Comparison of ENCODE assay signal across 25 cellular contexts in the genomic region with DNA sequence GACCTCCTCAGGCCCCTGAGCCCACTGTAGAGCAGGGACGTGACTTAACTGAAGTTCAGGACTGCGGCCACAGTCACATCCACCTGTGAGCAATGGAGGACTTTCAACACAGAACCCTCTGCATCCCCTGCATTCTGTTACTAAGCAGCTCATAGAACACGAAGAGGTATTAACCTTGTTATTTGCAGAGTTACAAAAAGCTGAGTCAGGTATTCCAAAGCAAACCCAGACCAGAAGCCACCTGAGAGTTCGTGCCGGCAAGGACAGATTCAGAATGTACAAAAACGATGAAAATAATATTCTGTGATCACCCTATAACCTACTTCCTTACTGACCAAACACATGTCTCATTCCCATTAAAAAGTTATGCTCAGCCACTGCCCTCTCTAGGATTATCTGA. TPM values are rescaled to one million over a fixed set of nuclear protein-coding genes. Genes with fewer than 3 reads are reported as not detected.
"Had no signal": no experiment of that assay in that cellular context is flagged by ENCODE, and none has a peak within 500 bp of the region (broad histone marks: within the 10 kb centered on the region; RNA-seq: fewer than 3 reads in every experiment).

No MANE protein-coding gene starts in this region.

- ATAC-seq: activated CD4-positive, alpha-beta T cell treated with anti-CD3 and anti-CD28 coated beads for 36 hours; activated T-helper 17 cell treated with anti-CD3 and anti-CD28 coated beads, Interleukin-2, amount 50 U/mL, for 72 hours; Right ventricle myocardium inferior had no signal

- H3K4me2 ChIP-seq: SK-N-SH had no signal

- FAIRE-seq: astrocyte had no signal

- DNase-seq: activated CD4-positive, alpha-beta memory T cell treated with anti-CD3 and anti-CD28 coated beads, Interleukin-2, amount 10 ng/mL, durations not matched to agents 7 days and 5 days; activated CD4-positive, alpha-beta T cell treated with anti-CD3 and anti-CD28 coated beads for 36 hours; activated CD4-positive, alpha-beta T cell treated with anti-CD3 and anti-CD28 coated beads, Interleukin-2, amount 50 U/mL, for 1 hour; activated gamma-delta T cell; activated naive CD4-positive, alpha-beta T cell treated with anti-CD3 and anti-CD28 coated beads for 36 hours; activated T-cell treated with anti-CD3 and anti-CD28 coated beads for 4 hours; activated T-cell treated with anti-CD3 and anti-CD28 coated beads, Interleukin-2, amount 50 U/mL, for 48 hours; amygdala; brain microvascular endothelial cell; cerebellar nuclear complex; KG1; NCI-H1092; NCI-H1417 treated with DMSO at 0.1 percent for 48 hours; NCI-H1694 treated with DMSO at 0.1 percent for 48 hours; NCI-H2029 treated with DMSO at 0.1 percent for 48 hours; NCI-H446; NCI-H524; SK-N-SH; T-helper 1 cell had no signal

- H3K27me3 ChIP-seq: brain microvascular endothelial cell had no signal

- H3K27ac ChIP-seq: brain microvascular endothelial cell, VCaP had no signal

- H3K9me3 ChIP-seq: SK-N-SH had no signal

- H3K9me2 ChIP-seq: SK-N-SH had no signal

- H3K36me3 ChIP-seq: brain microvascular endothelial cell had no signal

- H3K9ac ChIP-seq: SK-N-SH had no signal

RNA-seq across cellular contexts. Expression of a gene that starts 33.0 kb away (rescaled TPM):
- total RNA-seq: activated CD4-positive, alpha-beta memory T cell treated with anti-CD3 and anti-CD28 coated beads, Interleukin-2, amount 10 ng/mL, durations not matched to agents 7 days and 5 days; activated CD4-positive, alpha-beta T cell treated with anti-CD3 and anti-CD28 coated beads for 36 hours; activated naive CD4-positive, alpha-beta T cell treated with anti-CD3 and anti-CD28 coated beads for 36 hours; activated T-helper 17 cell treated with anti-CD3 and anti-CD28 coated beads, Interleukin-2, amount 50 U/mL, for 72 hours; astrocyte; cardiac septum; LHCN-M2; Right ventricle myocardium inferior had no signal
